In genomic region chr12:91952916-91953315, GRCh38 we compare ENCODE assay signal across 21 cellular contexts.
DNase-seq lines count a peak whose midpoint lies in the region; TF ChIP-seq lines count a peak whose summit lies in the region.
"Had no signal": no experiment of that assay in that cellular context is flagged by ENCODE, and none has a peak within 500 bp of the region (broad histone marks: within the 10 kb centered on the region; RNA-seq: fewer than 3 reads in every experiment).

No MANE protein-coding gene starts in this region.

- H3K4me1 ChIP-seq in colonic mucosa = peaks cover 4% of the 10 kb centered on the region
- H3K4me1 ChIP-seq in spleen = peaks cover 0 to 18% (median 8%) of the 10 kb centered on the region in 6 donors
- H3K4me1 ChIP-seq in neural progenitor cell = no peaks in the 10 kb centered on the region
- H3K4me1 ChIP-seq: gastroesophageal sphincter had no signal

- TF ChIP-seq POLR2A in NB4 (IDR thresholded peaks at IDR 0.05; ENCODE audit: extremely low read depth, insufficient read length) (no peak), spleen (IDR thresholded peaks at IDR 0.05) (no peak)

- H4K20me1 ChIP-seq in neural progenitor cell (ENCODE audit: low read depth) = no peaks in the 10 kb centered on the region

- H3K9me3 Mint-ChIP-seq in neural progenitor cell = peaks cover 5% of the 10 kb centered on the region
- H3K9me3 Mint-ChIP-seq: activated B cell treated with CpG ODN at 0.5 μM for 24 hours; effector memory CD8-positive, alpha-beta T cell; memory B cell had no signal

- DNase-seq in NOMO-1 treated with DMSO at 0.1 percent for 48 hours (lab: John Stamatoyannopoulos, UW; ENCODE audit: unreplicated experiment) = peak; percentile 32
- no peak for DNase-seq in NOMO-1 treated with dmso at 0.1 percent for 144 hours (lab: John Stamatoyannopoulos, UW; ENCODE audit: unreplicated experiment)
- peak; percentile 45 for DNase-seq in NB4 (ENCODE audit: low read depth)
- peak; percentile 32 for DNase-seq in colonic mucosa
- DNase-seq in spleen = no peak
- no peak for DNase-seq in neural progenitor cell (ENCODE audit: low spot score)
- DNase-seq in NCI-H1417 (lab: John Stamatoyannopoulos, UW) = no peak
- no peak for DNase-seq in H4 (ENCODE audit: low spot score)
- DNase-seq: activated B cell treated with CpG ODN at 0.5 μM for 24 hours; activated CD4-positive, alpha-beta memory T cell treated with anti-CD3 and anti-CD28 coated beads for 36 hours; activated effector memory CD4-positive, alpha-beta T cell treated with anti-CD3 and anti-CD28 coated beads, Interleukin-2, amount 50 U/mL, for 16 hours; effector memory CD8-positive, alpha-beta T cell; H7; KG1; kidney glomerular epithelial cell; NCI-H1105 treated with DMSO at 0.1 percent for 48 hours; NCI-H2107; NCI-H446 treated with DMSO at 0.1 percent for 48 hours; right cardiac atrium had no signal

- no peaks in the 10 kb centered on the region for H3K36me3 Mint-ChIP-seq in neural progenitor cell
- H3K36me3 Mint-ChIP-seq: memory B cell had no signal

- H3K27me3 ChIP-seq in colonic mucosa (no peaks in the 10 kb centered on the region), spleen (replicated peaks in 1 of 7) (no peaks in the 10 kb centered on the region), neural progenitor cell (no peaks in the 10 kb centered on the region)
- H3K27me3 ChIP-seq: gastroesophageal sphincter had no signal

- no peaks in the 10 kb centered on the region for H3F3A ChIP-seq in neural progenitor cell (ENCODE audit: low read depth)

- no peaks in the 10 kb centered on the region for H3K4me1 Mint-ChIP-seq in neural progenitor cell

- no peak overlapping the region for H3K4me3 Mint-ChIP-seq in neural progenitor cell
- H3K4me3 Mint-ChIP-seq: activated B cell treated with CpG ODN at 0.5 μM for 24 hours; activated CD4-positive, alpha-beta memory T cell treated with anti-CD3 and anti-CD28 coated beads for 36 hours; effector memory CD8-positive, alpha-beta T cell; memory B cell had no signal

- no peaks in the 10 kb centered on the region for H3K36me3 ChIP-seq in colonic mucosa
- H3K36me3 ChIP-seq in spleen = no peaks in the 10 kb centered on the region
- no peaks in the 10 kb centered on the region for H3K36me3 ChIP-seq in neural progenitor cell
- H3K36me3 ChIP-seq: gastroesophageal sphincter had no signal

- no peak overlapping the region for H3K27ac Mint-ChIP-seq in neural progenitor cell
- H3K27ac Mint-ChIP-seq: activated B cell treated with CpG ODN at 0.5 μM for 24 hours; activated CD4-positive, alpha-beta memory T cell treated with anti-CD3 and anti-CD28 coated beads for 36 hours; memory B cell had no signal

- peak overlapping the region; percentile 64 for H3K27ac ChIP-seq in colonic mucosa
- peak overlapping the region in 6 of 8 donors; percentile 9 to 52 (median 40) for H3K27ac ChIP-seq in spleen
- no peak overlapping the region for H3K27ac ChIP-seq in neural progenitor cell
- H3K27ac ChIP-seq: gastroesophageal sphincter had no signal

- peaks cover 2% of the 10 kb centered on the region for H3K27me3 Mint-ChIP-seq in neural progenitor cell (ENCODE audit: insufficient read depth, low read depth)
- H3K27me3 Mint-ChIP-seq: activated B cell treated with CpG ODN at 0.5 μM for 24 hours; activated CD4-positive, alpha-beta memory T cell treated with anti-CD3 and anti-CD28 coated beads for 36 hours; effector memory CD8-positive, alpha-beta T cell; memory B cell had no signal

- H3K9ac ChIP-seq in colonic mucosa (ENCODE audit: low read depth in 2 of 2, low read length in 2 of 2) (no peak overlapping the region), neural progenitor cell (no peak overlapping the region)

- no peak overlapping the region for H3K4me3 ChIP-seq in NB4 (ENCODE audit: low read depth, low read length)
- H3K4me3 ChIP-seq in colonic mucosa = no peak overlapping the region
- no peak overlapping the region for H3K4me3 ChIP-seq in spleen
- no peak overlapping the region for H3K4me3 ChIP-seq in neural progenitor cell
- H3K4me3 ChIP-seq: gastroesophageal sphincter had no signal

- H2AFZ ChIP-seq in neural progenitor cell (replicated peaks) = no peak overlapping the region

- H3K9me3 ChIP-seq in colonic mucosa = no peaks in the 10 kb centered on the region
- H3K9me3 ChIP-seq in spleen = peaks cover 0 to 10% (median 0%) of the 10 kb centered on the region in 8 donors
- no peaks in the 10 kb centered on the region for H3K9me3 ChIP-seq in neural progenitor cell (ENCODE audit: low read depth)

- TF ChIP-seq CTCF in NB4 (IDR thresholded peaks at IDR 0.05; ENCODE audit: low read depth, low read length) = no peak
- TF ChIP-seq CTCF in colonic mucosa (IDR thresholded peaks at IDR 0.05) = no peak
- TF ChIP-seq CTCF in spleen (IDR thresholded peaks at IDR 0.05 in 8 of 11, conservative IDR thresholded peaks at IDR 0.05 in 3 of 11) = no peak
- TF ChIP-seq CTCF in neural progenitor cell (IDR thresholded peaks at IDR 0.05) = no peak

- H3K4me2 ChIP-seq in neural progenitor cell = no peak overlapping the region

- H3K79me2 ChIP-seq in neural progenitor cell (ENCODE audit: low read depth) = no peaks in the 10 kb centered on the region

- intact Hi-C loops in colonic mucosa (cut with DNase I) (no loop called here), spleen (cut with DNase I; ENCODE audit: low total_unique reads) (no loop called here)

Comparison
In these comparisons a context has a peak if more than half of its experiments do, and no peak if none do; other contexts are left out.
1. DNase-seq: peak in NOMO-1 treated with DMSO at 0.1 percent for 48 hours (single experiment), NB4 (single experiment) and colonic mucosa (single experiment); none in NOMO-1 treated with dmso at 0.1 percent for 144 hours (single experiment), spleen (single experiment), neural progenitor cell (single experiment), NCI-H1417 (0 of 3) and H4 (single experiment).